In the genomic region with DNA sequence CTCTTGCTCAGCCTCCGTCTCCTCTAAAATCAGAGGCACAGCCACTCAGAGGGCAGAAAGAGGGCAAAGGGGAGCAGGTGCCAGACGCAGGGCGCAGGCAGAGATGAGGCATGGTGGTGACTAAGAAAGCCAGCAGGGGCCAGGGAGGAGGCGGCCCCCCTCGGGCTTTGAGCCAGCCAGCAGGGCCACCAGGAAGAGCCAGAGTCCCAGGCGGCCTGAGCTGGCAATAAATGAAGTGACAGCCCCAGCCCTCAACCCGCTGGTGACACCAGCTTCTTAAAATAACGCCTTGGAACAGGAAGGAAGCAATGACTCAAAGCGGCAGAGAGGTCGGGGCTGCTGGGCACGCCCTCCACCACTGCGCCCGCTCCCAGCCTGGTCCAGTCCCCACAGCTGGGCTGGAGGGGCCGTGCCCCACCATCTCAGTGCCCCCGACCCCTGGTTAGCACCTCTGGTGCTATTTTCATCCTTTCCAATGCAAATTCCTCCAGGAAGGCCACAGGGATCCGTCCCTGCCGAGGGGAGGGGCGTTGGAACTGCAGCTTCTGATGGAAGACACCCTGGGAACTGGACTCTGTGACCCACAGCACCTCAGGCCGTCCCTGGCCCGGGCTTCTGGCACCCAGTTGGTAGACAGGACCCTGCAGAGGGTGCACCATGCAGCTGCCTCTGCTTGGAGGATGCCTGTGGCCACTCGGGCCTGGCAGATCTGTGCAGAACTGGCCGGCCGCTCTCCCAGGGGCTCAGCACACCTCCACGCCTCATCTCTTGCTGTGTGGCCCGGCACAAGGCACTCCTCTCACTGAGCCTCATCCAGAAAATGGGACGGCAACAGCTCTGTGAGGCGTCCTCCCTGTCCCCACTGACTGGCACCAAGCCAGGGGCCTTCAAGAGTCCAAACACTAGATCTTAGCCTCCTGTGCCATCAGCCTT, we compare ENCODE assay signal across 8 cellular contexts.
DNase-seq lines count a peak whose midpoint lies in the region; ATAC-seq and TF ChIP-seq lines count a peak whose summit lies in the region.

No MANE protein-coding gene starts in this region.

- H3K9me3 Mint-ChIP-seq in activated naive CD4-positive, alpha-beta T cell treated with anti-CD3 and anti-CD28 coated beads for 36 hours, result no peaks in the 10 kb centered on the region

- H3K4me2 ChIP-seq in hepatocyte, result no peak overlapping the region

- peak; percentile 74 for ATAC-seq in HG03108 (IDR thresholded peaks at IDR 0.05; ENCODE audit: unreplicated experiment)

- no peaks in the 10 kb centered on the region for H3K27me3 ChIP-seq in SJSA1 (replicated peaks)
- H3K27me3 ChIP-seq in spleen (replicated peaks in 1 of 7), result no peaks in the 10 kb centered on the region
- H3K27me3 ChIP-seq in hepatocyte, result no peaks in the 10 kb centered on the region

- H3K4me1 ChIP-seq in SJSA1 (replicated peaks) (peaks cover 46% of the 10 kb centered on the region), spleen (peaks cover 58 to 100% (median 84%) of the 10 kb centered on the region in 6 donors), hepatocyte (ENCODE audit: insufficient read depth) (no peaks in the 10 kb centered on the region)

- peak in 6 of 11 experiments; percentile 17 to 38 (median 34) for TF ChIP-seq CTCF in spleen (IDR thresholded peaks at IDR 0.05 in 8 of 11, conservative IDR thresholded peaks at IDR 0.05 in 3 of 11)
- no peak for TF ChIP-seq CTCF in hepatocyte (IDR thresholded peaks at IDR 0.05; ENCODE audit: poor library complexity)

- DNase-seq in A172 (ENCODE audit: low spot score), result peak; percentile 97
- peak; percentile 89 to 91 for DNase-seq in SJSA1 (ENCODE audit: low read depth in 1 of 2, low spot score in 2 of 2)
- DNase-seq in activated naive CD4-positive, alpha-beta T cell treated with anti-CD3 and anti-CD28 coated beads for 36 hours, result peak; percentile 93
- DNase-seq in cardiac septum (ENCODE audit: low spot score), result peak; percentile 93
- peak; percentile 95 for DNase-seq in spleen
- DNase-seq in hepatocyte (ENCODE audit: low spot score), result no peak

- no peaks in the 10 kb centered on the region for H3K27me3 Mint-ChIP-seq in activated naive CD4-positive, alpha-beta T cell treated with anti-CD3 and anti-CD28 coated beads for 36 hours (ENCODE audit: low read depth)

- H3K9me3 ChIP-seq in SJSA1 (replicated peaks), result no peaks in the 10 kb centered on the region
- no peaks in the 10 kb centered on the region for H3K9me3 ChIP-seq in spleen
- H3K9me3 ChIP-seq in hepatocyte (ENCODE audit: low read depth), result no peaks in the 10 kb centered on the region

- no peak overlapping the region for H3K4me3 ChIP-seq in SJSA1
- H3K4me3 ChIP-seq in spleen, result peak overlapping the region in 6 of 8 donors; percentile 3 to 53 (median 7)
- no peak overlapping the region for H3K4me3 ChIP-seq in hepatocyte

- CTCF ChIA-PET in activated naive CD4-positive, alpha-beta T cell treated with anti-CD3 and anti-CD28 coated beads for 36 hours (lab: Charles Lee), result interaction anchor here (0.9 to 2.4 kb wide), 4 partner anchors 13 to 311 kb away, joined by 3 to 8 read pairs (median 4); no protein-coding TSS in a partner anchor

- H3K79me2 ChIP-seq in hepatocyte, result peaks cover 4% of the 10 kb centered on the region

- H3K4me3 Mint-ChIP-seq in activated naive CD4-positive, alpha-beta T cell treated with anti-CD3 and anti-CD28 coated beads for 36 hours, result no peak overlapping the region

- 13 to 24% (median 19%) methylated on average over 18 to 27 of the region's 27 CpGs for WGBS in spleen, 5 donors
- 79% methylated on average over 27 of the region's 27 CpGs for WGBS in hepatocyte (ENCODE audit: low lambda C conversion rate, missing lambda C conversion rate)

- H3K27ac ChIP-seq in SJSA1, result peak overlapping the region; percentile 59
- H3K27ac ChIP-seq in spleen, result peak overlapping the region; percentile 72 to 89 (median 82)
- no peak overlapping the region for H3K27ac ChIP-seq in hepatocyte

- TF ChIP-seq POLR2A in GM18951 (IDR thresholded peaks at IDR 0.05; ENCODE audit: extremely low read depth, insufficient read depth, insufficient read length), result peak; percentile 59
- TF ChIP-seq POLR2A in spleen (IDR thresholded peaks at IDR 0.05), result no peak

- H3K4me1 Mint-ChIP-seq in activated naive CD4-positive, alpha-beta T cell treated with anti-CD3 and anti-CD28 coated beads for 36 hours (ENCODE audit: low read depth), result peaks cover 57% of the 10 kb centered on the region

- intact Hi-C loops in activated naive CD4-positive, alpha-beta T cell treated with anti-CD3 and anti-CD28 coated beads for 36 hours (cut with micrococcal nuclease), result loop anchor here (1.0 kb wide), 7 partner anchors 13 to 321 kb away; no protein-coding TSS in a partner anchor
- intact Hi-C loops in cardiac septum (cut with DNase I), result loop anchor here (2.0 kb wide), 1 partner anchor 61 kb away; no protein-coding TSS in a partner anchor
- intact Hi-C loops in spleen (cut with DNase I; ENCODE audit: low total_unique reads), result no loop called here

- in situ Hi-C loops in GM18951 (cut with MboI; ENCODE audit: low sequenced_read_pairs, unreplicated experiment), result no loop called here

- peaks cover 8% of the 10 kb centered on the region for H3K36me3 Mint-ChIP-seq in activated naive CD4-positive, alpha-beta T cell treated with anti-CD3 and anti-CD28 coated beads for 36 hours (ENCODE audit: low read depth)

- H3K36me3 ChIP-seq in SJSA1 (peaks cover 78% of the 10 kb centered on the region), spleen (peaks cover 0 to 48% (median 5%) of the 10 kb centered on the region in 6 donors), hepatocyte (replicated peaks; ENCODE audit: insufficient read depth, low read depth) (no peaks in the 10 kb centered on the region)

- H3K9me2 ChIP-seq in hepatocyte (replicated peaks; ENCODE audit: insufficient read depth), result no peaks in the 10 kb centered on the region

- peaks cover 11% of the 10 kb centered on the region for H4K20me1 ChIP-seq in hepatocyte (ENCODE audit: insufficient read depth, poor library complexity, severe bottlenecking)

- no peak overlapping the region for H2AFZ ChIP-seq in hepatocyte

- no peak overlapping the region for H3K27ac Mint-ChIP-seq in activated naive CD4-positive, alpha-beta T cell treated with anti-CD3 and anti-CD28 coated beads for 36 hours

Comparison
In these comparisons a context has a peak if more than half of its experiments do, and no peak if none do; other contexts are left out.
1. H3K4me3 ChIP-seq: peak in spleen (6 of 8); none in SJSA1 (single experiment) and hepatocyte (single experiment).